ENCODE assay signal across 26 cellular contexts in the genomic region with DNA sequence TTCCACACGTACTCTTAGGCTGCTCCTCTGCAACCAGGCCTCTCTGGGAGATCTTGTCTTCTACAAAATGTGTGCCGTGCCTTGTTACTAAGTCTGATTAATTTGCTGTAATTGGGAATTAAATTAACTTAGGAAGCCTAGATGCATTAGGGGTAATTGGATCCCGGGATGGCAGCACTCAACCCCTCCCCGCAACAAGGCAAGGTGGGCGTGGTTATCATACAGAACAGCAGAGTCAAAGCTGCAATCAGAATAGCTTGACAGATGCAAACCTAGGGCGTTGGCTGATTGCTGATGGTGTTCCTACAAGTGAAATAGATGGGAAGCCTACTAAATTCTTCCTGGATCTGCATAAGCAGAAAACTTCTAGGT. TPM values are rescaled to one million over a fixed set of nuclear protein-coding genes. Genes with fewer than 3 reads are reported as not detected.
DNase-seq lines count a peak whose midpoint lies in the region; ATAC-seq, FAIRE-seq and TF ChIP-seq lines count a peak whose summit lies in the region.
"Had no signal": no experiment of that assay in that cellular context is flagged by ENCODE, and none has a peak within 500 bp of the region (broad histone marks: within the 10 kb centered on the region; RNA-seq: fewer than 3 reads in every experiment).

No MANE protein-coding gene starts in this region.

- no peak overlapping the region for H3K27ac ChIP-seq in WERI-Rb-1
- no peak overlapping the region for H3K27ac ChIP-seq in lung (ENCODE audit: low read depth in 1 of 2, low read length in 1 of 2)
- H3K27ac ChIP-seq: HL-60, Peyer's patch had no signal

- H3K4me1 ChIP-seq in BE2C (peaks cover 5% of the 10 kb centered on the region; the same call in 1 of the 2 replicates), lung (ENCODE audit: control insufficient read depth in 2 of 2, insufficient read depth in 2 of 2, low read length in 2 of 2) (peaks cover 0 to under 1% of the 10 kb centered on the region in 2 donors)
- H3K4me1 ChIP-seq: Peyer's patch had no signal

- no peak for ATAC-seq in lung (ENCODE audit: insufficient read depth, low FRiP score)
- ATAC-seq in GM19351 (IDR thresholded peaks at IDR 0.05; ENCODE audit: unreplicated experiment) = no peak
- ATAC-seq: HepG2, T-cell had no signal

- no peaks in the 10 kb centered on the region for H3K9me3 Mint-ChIP-seq in activated CD4-positive, alpha-beta memory T cell treated with anti-CD3 and anti-CD28 coated beads, Interleukin-2, amount 10 ng/mL, durations not matched to agents 7 days and 5 days
- H3K9me3 Mint-ChIP-seq: CD4-positive, alpha-beta T cell; T-cell had no signal

- POLR2A ChIA-PET in activated CD4-positive, alpha-beta memory T cell treated with anti-CD3 and anti-CD28 coated beads, Interleukin-2, amount 10 ng/mL, durations not matched to agents 7 days and 5 days (lab: Charles Lee) = no interaction called here

- H3K4me3 Mint-ChIP-seq in activated CD4-positive, alpha-beta memory T cell treated with anti-CD3 and anti-CD28 coated beads, Interleukin-2, amount 10 ng/mL, durations not matched to agents 7 days and 5 days = no peak overlapping the region
- H3K4me3 Mint-ChIP-seq: CD4-positive, alpha-beta T cell; T-cell had no signal

- WGBS in lung, 2 donors = 95% methylated on average over 6 of the region's 6 CpGs

- FAIRE-seq in D721Med (lab: Jason Lieb, UNC) = no peak
- FAIRE-seq: G401.6, GM12892, HepG2 had no signal

- H3K27ac Mint-ChIP-seq in activated CD4-positive, alpha-beta memory T cell treated with anti-CD3 and anti-CD28 coated beads, Interleukin-2, amount 10 ng/mL, durations not matched to agents 7 days and 5 days = no peak overlapping the region
- H3K27ac Mint-ChIP-seq: CD4-positive, alpha-beta T cell; T-cell had no signal

- no peaks in the 10 kb centered on the region for H3K27me3 ChIP-seq in BE2C
- no peaks in the 10 kb centered on the region for H3K27me3 ChIP-seq in WERI-Rb-1 (ENCODE audit: insufficient read depth, low read depth, severe bottlenecking)
- H3K27me3 ChIP-seq in lung (ENCODE audit: control insufficient read depth, insufficient read depth) = no peaks in the 10 kb centered on the region
- H3K27me3 ChIP-seq: Peyer's patch had no signal

- CTCF ChIA-PET in activated CD4-positive, alpha-beta memory T cell treated with anti-CD3 and anti-CD28 coated beads, Interleukin-2, amount 10 ng/mL, durations not matched to agents 7 days and 5 days (lab: Charles Lee) = no interaction called here

- H3K4me3 ChIP-seq in BE2C (ENCODE audit: low read depth, low read length) (no peak overlapping the region), WERI-Rb-1 (ENCODE audit: low read depth, low read length) (no peak overlapping the region), lung (no peak overlapping the region)
- H3K4me3 ChIP-seq: Peyer's patch had no signal

- no peaks in the 10 kb centered on the region for H3K36me3 Mint-ChIP-seq in activated CD4-positive, alpha-beta memory T cell treated with anti-CD3 and anti-CD28 coated beads, Interleukin-2, amount 10 ng/mL, durations not matched to agents 7 days and 5 days (ENCODE audit: low read depth)
- H3K36me3 Mint-ChIP-seq: T-cell had no signal

- peaks cover 6% of the 10 kb centered on the region for H3K27me3 Mint-ChIP-seq in activated CD4-positive, alpha-beta memory T cell treated with anti-CD3 and anti-CD28 coated beads, Interleukin-2, amount 10 ng/mL, durations not matched to agents 7 days and 5 days
- H3K27me3 Mint-ChIP-seq: CD4-positive, alpha-beta T cell had no signal

- H3K36me3 ChIP-seq in BE2C (no peaks in the 10 kb centered on the region), WERI-Rb-1 (no peaks in the 10 kb centered on the region), lung (ENCODE audit: control insufficient read depth in 2 of 2, insufficient read depth in 2 of 2, low read length in 2 of 2) (no peaks in the 10 kb centered on the region)
- H3K36me3 ChIP-seq: Peyer's patch had no signal

- H3K4me1 Mint-ChIP-seq in activated CD4-positive, alpha-beta memory T cell treated with anti-CD3 and anti-CD28 coated beads, Interleukin-2, amount 10 ng/mL, durations not matched to agents 7 days and 5 days = peaks cover 8% of the 10 kb centered on the region
- H3K4me1 Mint-ChIP-seq: T-cell had no signal

- H3K9me3 ChIP-seq in BE2C (no peaks in the 10 kb centered on the region), WERI-Rb-1 (ENCODE audit: severe bottlenecking) (no peaks in the 10 kb centered on the region), lung (ENCODE audit: control insufficient read depth in 2 of 2, insufficient read depth in 1 of 2, low read length in 1 of 2) (no peaks in the 10 kb centered on the region)
- H3K9me3 ChIP-seq: Peyer's patch had no signal

- DNase-seq in BE2C (peak; percentile 29), D721Med (ENCODE audit: insufficient read length, low spot score) (peak; percentile 40), WERI-Rb-1 (peak; percentile 60), lung (ENCODE audit: low spot score) (peak; percentile 22), iPS-NIHi7 (ENCODE audit: extremely low spot score) (no peak), NCI-H187 (lab: John Stamatoyannopoulos, UW) (no peak)
- DNase-seq in activated CD4-positive, alpha-beta memory T cell treated with anti-CD3 and anti-CD28 coated beads, Interleukin-2, amount 10 ng/mL, durations not matched to agents 7 days and 5 days = no peak
- DNase-seq: CD4-positive, alpha-beta T cell; COR-L47; DMS153; KBM-7; MM.1S; NCI-H1048; NCI-H1417 treated with DMSO at 0.1 percent for 48 hours; NCI-H187 treated with DMSO at 0.1 percent for 48 hours; NCI-H2107; NCI-H345; NCI-H526; NK-92 treated with Interleukin-12 subunit alpha and Interleukin-12 subunit beta, amount 100 ng/mL, for 24 hours; Peyer's patch; T-cell had no signal

- TF ChIP-seq CTCF in BE2C (IDR thresholded peaks at IDR 0.05; ENCODE audit: low read depth, low read length) = no peak
- no peak for TF ChIP-seq CTCF in D721Med (IDR thresholded peaks at IDR 0.05; ENCODE audit: insufficient read depth, missing control alignments)
- TF ChIP-seq CTCF in WERI-Rb-1 (IDR thresholded peaks at IDR 0.05; ENCODE audit: low read depth, low read length) = no peak
- no peak for TF ChIP-seq CTCF in lung (IDR thresholded peaks at IDR 0.05; ENCODE audit: control extremely low read depth, extremely low read depth)

RNA-seq across cellular contexts. Expression of gene NFYB, which starts 34.5 kb away (rescaled TPM):
- polyA plus RNA-seq in BE2C (2012; ENCODE audit: insufficient read depth, insufficient read length, low read depth) = 20.3 TPM
- total RNA-seq in lung = 10 to 100 TPM; 24.0 to 25.0 TPM
- 10 to 100 TPM; 15.5 to 33.0 TPM for polyA plus RNA-seq in lung
- total RNA-seq in activated CD4-positive, alpha-beta memory T cell treated with anti-CD3 and anti-CD28 coated beads, Interleukin-2, amount 10 ng/mL, durations not matched to agents 7 days and 5 days = 10 to 100 TPM; 22.3 to 22.7 TPM

RNA-seq across cellular contexts. Expression of gene TXNRD1, which starts 43.0 kb away (rescaled TPM):
- 83.6 TPM for polyA plus RNA-seq in BE2C (2012; ENCODE audit: insufficient read depth, insufficient read length, low read depth)
- 100 to 1,000 TPM; 135 to 166 TPM for total RNA-seq in lung
- 100 to 1,000 TPM in 1 of 2 donors, 10 to 100 TPM in 1; 74.2 to 115 TPM for polyA plus RNA-seq in lung
- total RNA-seq in activated CD4-positive, alpha-beta memory T cell treated with anti-CD3 and anti-CD28 coated beads, Interleukin-2, amount 10 ng/mL, durations not matched to agents 7 days and 5 days = 100 to 1,000 TPM; 108 to 112 TPM

Comparison
In these comparisons a context has a peak if more than half of its experiments do, and no peak if none do; other contexts are left out.
1. DNase-seq: peak in BE2C (single experiment), D721Med (single experiment), WERI-Rb-1 (single experiment) and lung (single experiment); none in iPS-NIHi7 (single experiment), activated CD4-positive, alpha-beta memory T cell treated with anti-CD3 and anti-CD28 coated beads, Interleukin-2, amount 10 ng/mL, durations not matched to agents 7 days and 5 days (single experiment) and NCI-H187 (0 of 2).